ENCODE assay signal across 2 cellular contexts in the genomic region with DNA sequence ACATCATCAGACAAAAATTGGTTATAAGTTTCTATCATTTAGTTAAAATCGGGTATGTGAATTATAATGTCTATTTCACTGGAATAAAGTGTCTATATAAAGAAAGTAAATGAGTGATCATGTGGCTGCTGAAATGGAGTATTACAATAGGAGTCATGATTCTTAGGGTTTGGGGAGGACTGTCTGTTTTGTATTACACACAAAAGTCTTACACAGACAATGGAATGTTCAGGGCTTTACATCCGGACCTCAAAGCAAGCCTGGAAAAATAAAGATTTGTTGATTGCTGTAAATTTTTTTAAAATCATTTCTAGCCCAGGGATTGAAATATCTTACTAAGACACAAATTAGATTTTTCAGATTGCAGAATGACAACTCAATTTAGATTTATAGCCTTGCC.
TF ChIP-seq lines count a peak whose summit lies in the region.

No MANE protein-coding gene starts in this region.

TF ChIP-seq in IMR-90, 13 proteins besides CTCF, POLR2A, EP300 and RAD21:
- no peak for TF ChIP-seq FOS (IDR thresholded peaks at IDR 0.05; ENCODE audit: low read depth, low read length)
- TF ChIP-seq, protein P1, sequence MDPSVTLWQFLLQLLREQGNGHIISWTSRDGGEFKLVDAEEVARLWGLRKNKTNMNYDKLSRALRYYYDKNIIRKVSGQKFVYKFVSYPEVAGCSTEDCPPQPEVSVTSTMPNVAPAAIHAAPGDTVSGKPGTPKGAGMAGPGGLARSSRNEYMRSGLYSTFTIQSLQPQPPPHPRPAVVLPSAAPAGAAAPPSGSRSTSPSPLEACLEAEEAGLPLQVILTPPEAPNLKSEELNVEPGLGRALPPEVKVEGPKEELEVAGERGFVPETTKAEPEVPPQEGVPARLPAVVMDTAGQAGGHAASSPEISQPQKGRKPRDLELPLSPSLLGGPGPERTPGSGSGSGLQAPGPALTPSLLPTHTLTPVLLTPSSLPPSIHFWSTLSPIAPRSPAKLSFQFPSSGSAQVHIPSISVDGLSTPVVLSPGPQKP (IDR thresholded peaks at IDR 0.05; ENCODE audit: borderline replicate concordance, low read depth, low read length), result no peak
- no peak for TF ChIP-seq MXI1 (IDR thresholded peaks at IDR 0.05; ENCODE audit: borderline replicate concordance, low read depth, low read length)
- no peak for TF ChIP-seq MAFK (IDR thresholded peaks at IDR 0.05; ENCODE audit: low read depth, low read length)

TF ChIP-seq in endothelial cell of umbilical vein, 7 proteins besides CTCF, POLR2A, EP300 and RAD21:
- TF ChIP-seq MYC (IDR thresholded peaks at IDR 0.05; ENCODE audit: low read depth, low read length) (no peak), EZH2 (IDR thresholded peaks at IDR 0.05; ENCODE audit: borderline replicate concordance, low read depth, low read length, severe bottlenecking) (no peak), GATA2 (IDR thresholded peaks at IDR 0.05; ENCODE audit: insufficient read depth, insufficient read length, low read depth, low read length) (no peak), POLR2AphosphoS5 (IDR thresholded peaks at IDR 0.05; ENCODE audit: insufficient read depth, low read depth, low read length) (no peak), JUN (IDR thresholded peaks at IDR 0.05; ENCODE audit: borderline replicate concordance, insufficient read depth, insufficient read length, low read depth) (no peak), FOS (IDR thresholded peaks at IDR 0.05; ENCODE audit: borderline replicate concordance, insufficient read depth, low read length) (no peak)
- TF ChIP-seq, protein P2, sequence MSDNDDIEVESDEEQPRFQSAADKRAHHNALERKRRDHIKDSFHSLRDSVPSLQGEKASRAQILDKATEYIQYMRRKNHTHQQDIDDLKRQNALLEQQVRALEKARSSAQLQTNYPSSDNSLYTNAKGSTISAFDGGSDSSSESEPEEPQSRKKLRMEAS (IDR thresholded peaks at IDR 0.05; ENCODE audit: insufficient read depth, insufficient read length), result no peak
